1 cellular context compared by ENCODE assay signal in the genomic region with DNA sequence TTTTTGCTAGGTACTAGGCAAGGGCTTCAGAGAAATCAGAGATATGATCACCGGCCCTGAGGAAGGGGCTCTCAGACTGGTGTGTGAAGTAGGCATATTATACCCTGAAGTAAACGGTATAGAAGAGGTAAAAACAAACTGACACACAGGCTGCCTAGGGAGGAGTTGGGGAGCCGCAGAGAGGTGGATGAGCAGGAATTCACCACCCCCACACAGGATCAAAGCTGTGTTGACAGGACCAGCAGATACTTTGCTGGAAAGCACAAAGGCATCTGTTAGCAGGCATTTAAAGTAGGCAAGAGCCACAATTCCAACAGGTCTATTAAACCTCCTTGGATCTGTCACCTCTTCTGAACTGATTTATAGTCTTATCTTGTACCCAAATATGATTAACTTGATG.
TF ChIP-seq lines count a peak whose summit lies in the region.

No MANE protein-coding gene starts in this region.

TF ChIP-seq in SK-N-SH, 30 proteins besides CTCF, POLR2A, EP300 and RAD21 (continued from another document):
- TF ChIP-seq TEAD4 (IDR thresholded peaks at IDR 0.05; ENCODE audit: borderline replicate concordance, insufficient read depth) (no peak), RFX5 (IDR thresholded peaks at IDR 0.05; ENCODE audit: low read length) (no peak), POLR2AphosphoS5 (IDR thresholded peaks at IDR 0.05; ENCODE audit: low read depth, low read length) (no peak), GABPA (IDR thresholded peaks at IDR 0.05; ENCODE audit: low read depth) (no peak), RCOR1 (IDR thresholded peaks at IDR 0.05; ENCODE audit: low read length) (no peak), MXI1 (IDR thresholded peaks at IDR 0.05; ENCODE audit: low read depth, low read length) (no peak), YY1 (IDR thresholded peaks at IDR 0.05; ENCODE audit: low read depth) (no peak), RXRA (IDR thresholded peaks at IDR 0.05; ENCODE audit: borderline replicate concordance, low read depth) (no peak), NFIC (IDR thresholded peaks at IDR 0.05; ENCODE audit: borderline replicate concordance) (no peak), FOSL2 (IDR thresholded peaks at IDR 0.05; ENCODE audit: borderline replicate concordance, low read depth) (no peak), SMC3 (IDR thresholded peaks at IDR 0.05; ENCODE audit: low read depth, low read length) (no peak), FOXM1 (IDR thresholded peaks at IDR 0.05; ENCODE audit: low read depth) (no peak)
- TF ChIP-seq, protein P1, sequence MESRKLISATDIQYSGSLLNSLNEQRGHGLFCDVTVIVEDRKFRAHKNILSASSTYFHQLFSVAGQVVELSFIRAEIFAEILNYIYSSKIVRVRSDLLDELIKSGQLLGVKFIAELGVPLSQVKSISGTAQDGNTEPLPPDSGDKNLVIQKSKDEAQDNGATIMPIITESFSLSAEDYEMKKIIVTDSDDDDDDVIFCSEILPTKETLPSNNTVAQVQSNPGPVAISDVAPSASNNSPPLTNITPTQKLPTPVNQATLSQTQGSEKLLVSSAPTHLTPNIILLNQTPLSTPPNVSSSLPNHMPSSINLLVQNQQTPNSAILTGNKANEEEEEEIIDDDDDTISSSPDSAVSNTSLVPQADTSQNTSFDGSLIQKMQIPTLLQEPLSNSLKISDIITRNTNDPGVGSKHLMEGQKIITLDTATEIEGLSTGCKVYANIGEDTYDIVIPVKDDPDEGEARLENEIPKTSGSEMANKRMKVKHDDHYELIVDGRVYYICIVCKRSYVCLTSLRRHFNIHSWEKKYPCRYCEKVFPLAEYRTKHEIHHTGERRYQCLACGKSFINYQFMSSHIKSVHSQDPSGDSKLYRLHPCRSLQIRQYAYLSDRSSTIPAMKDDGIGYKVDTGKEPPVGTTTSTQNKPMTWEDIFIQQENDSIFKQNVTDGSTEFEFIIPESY (IDR thresholded peaks at IDR 0.05; ENCODE audit: borderline replicate concordance, low read depth), result no peak
- TF ChIP-seq, protein P2, sequence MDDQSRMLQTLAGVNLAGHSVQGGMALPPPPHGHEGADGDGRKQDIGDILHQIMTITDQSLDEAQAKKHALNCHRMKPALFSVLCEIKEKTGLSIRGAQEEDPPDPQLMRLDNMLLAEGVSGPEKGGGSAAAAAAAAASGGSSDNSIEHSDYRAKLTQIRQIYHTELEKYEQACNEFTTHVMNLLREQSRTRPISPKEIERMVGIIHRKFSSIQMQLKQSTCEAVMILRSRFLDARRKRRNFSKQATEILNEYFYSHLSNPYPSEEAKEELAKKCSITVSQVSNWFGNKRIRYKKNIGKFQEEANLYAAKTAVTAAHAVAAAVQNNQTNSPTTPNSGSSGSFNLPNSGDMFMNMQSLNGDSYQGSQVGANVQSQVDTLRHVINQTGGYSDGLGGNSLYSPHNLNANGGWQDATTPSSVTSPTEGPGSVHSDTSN (IDR thresholded peaks at IDR 0.05), result no peak
- TF ChIP-seq, protein P3, sequence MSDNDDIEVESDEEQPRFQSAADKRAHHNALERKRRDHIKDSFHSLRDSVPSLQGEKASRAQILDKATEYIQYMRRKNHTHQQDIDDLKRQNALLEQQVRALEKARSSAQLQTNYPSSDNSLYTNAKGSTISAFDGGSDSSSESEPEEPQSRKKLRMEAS (IDR thresholded peaks at IDR 0.05; ENCODE audit: low read depth), result no peak
